35 cellular contexts compared by ENCODE assay signal in genomic region chr10:125362966-125363365, GRCh38.
"Had no signal": no experiment of that assay in that cellular context is flagged by ENCODE, and none has a peak within 500 bp of the region (broad histone marks: within the 10 kb centered on the region; RNA-seq: fewer than 3 reads in every experiment).

No MANE protein-coding gene starts in this region.

- H3K9me3 ChIP-seq: MG63 had no signal

- DNase-seq: Karpas-422, Kasumi-1, MG63, MM.1S, MV-4-11, NCI-H1048, NCI-H1092, NCI-H1092 treated with DMSO at 0.1 percent for 48 hours, NCI-H1105, NCI-H1105 treated with DMSO at 0.1 percent for 48 hours, NCI-H1417, NCI-H1417 treated with DMSO at 0.1 percent for 48 hours, NCI-H1436, NCI-H1436 treated with DMSO at 0.1 percent for 48 hours, NCI-H146, NCI-H1694, NCI-H1694 treated with DMSO at 0.1 percent for 48 hours, NCI-H187, NCI-H187 treated with DMSO at 0.1 percent for 48 hours, NCI-H1930, NCI-H2029, NCI-H2029 treated with DMSO at 0.1 percent for 48 hours, NCI-H2081, NCI-H2081 treated with DMSO at 0.1 percent for 48 hours, NCI-H2107, NCI-H2171, NCI-H2171 treated with DMSO at 0.1 percent for 48 hours, NCI-H2227 treated with DMSO at 0.1 percent for 48 hours, NCI-H226, NCI-H345, NCI-H446, NCI-H446 treated with DMSO at 0.1 percent for 48 hours, NCI-H510A, NCI-H510A treated with DMSO at 0.1 percent for 48 hours had no signal

- H3K27ac ChIP-seq: KMS-11 had no signal

- H3K27me3 ChIP-seq: MG63 had no signal

- H3K4me2 ChIP-seq: KMS-11 had no signal

- H3K9ac ChIP-seq: KMS-11 had no signal

- H3K36me3 ChIP-seq: MG63 had no signal

- H3K4me3 ChIP-seq: MG63 had no signal
